1 cellular context compared by ENCODE assay signal in genomic region chr20:297925-298754, GRCh38.
TF ChIP-seq lines count a peak whose summit lies in the region.

No MANE protein-coding gene starts in this region.

TF ChIP-seq in HepG2, 621 proteins besides CTCF, POLR2A, EP300 and RAD21 (continued from another document and continues in another):
- TF ChIP-seq HNF1A (IDR thresholded peaks at IDR 0.05; ENCODE audit: low read depth) (no peak), HNF1A (CRISPR knock-in tag; IDR thresholded peaks at IDR 0.05; ENCODE audit: borderline replicate concordance) (peak; percentile 42), ZNF724P (CRISPR knock-in tag; IDR thresholded peaks at IDR 0.05; ENCODE audit: borderline replicate concordance) (peak; percentile 75; the same call in 1 of the 2 replicates), AHR (CRISPR knock-in tag; IDR thresholded peaks at IDR 0.05) (peak; percentile 40; the same call in 1 of the 2 replicates), MLX (CRISPR knock-in tag; IDR thresholded peaks at IDR 0.05) (peak; percentile 30; the same call in 1 of the 2 replicates), HINFP (CRISPR knock-in tag; IDR thresholded peaks at IDR 0.05; ENCODE audit: low read depth) (peak; percentile 46; the same call in 1 of the 2 replicates), ZNF430 (CRISPR knock-in tag; IDR thresholded peaks at IDR 0.05) (no peak), IKZF5 (CRISPR knock-in tag; IDR thresholded peaks at IDR 0.05) (peak; percentile 67; the same call in 1 of the 2 replicates), ZMAT3 (CRISPR knock-in tag; conservative IDR thresholded peaks at IDR 0.05) (peak; percentile 91; the same call in 1 of the 2 replicates), ZNF513 (CRISPR knock-in tag; conservative IDR thresholded peaks at IDR 0.05) (0 out of 2 replicates have a peak, but pooled peaks have one; percentile 62), GMEB1 (CRISPR knock-in tag; IDR thresholded peaks at IDR 0.05; ENCODE audit: borderline replicate concordance) (peak; percentile 67; the same call in 1 of the 2 replicates), ZBTB43 (CRISPR knock-in tag; conservative IDR thresholded peaks at IDR 0.05) (peak; percentile 89; the same call in 1 of the 2 replicates), ATM (IDR thresholded peaks at IDR 0.05; ENCODE audit: borderline replicate concordance) (no peak), ZNF407 (CRISPR knock-in tag; IDR thresholded peaks at IDR 0.05; ENCODE audit: not compliant biosample characterization) (peak; percentile 95), NFE2L1 (CRISPR knock-in tag; IDR thresholded peaks at IDR 0.05; ENCODE audit: borderline replicate concordance) (0 out of 2 replicates have a peak, but pooled peaks have one; percentile 82), ZNF740 (CRISPR knock-in tag; IDR thresholded peaks at IDR 0.05) (no peak), ZNF674 (CRISPR knock-in tag; IDR thresholded peaks at IDR 0.05; ENCODE audit: low read depth) (no peak), NFRKB (IDR thresholded peaks at IDR 0.05) (no peak), RBM22 (optimal IDR thresholded peaks at IDR 0.05; ENCODE audit: low read length) (peak; percentile 34), ZNF468 (CRISPR knock-in tag; IDR thresholded peaks at IDR 0.05) (no peak), ZNF784 (CRISPR knock-in tag; IDR thresholded peaks at IDR 0.05; ENCODE audit: borderline replicate concordance) (no peak; the same call in 1 of the 2 replicates), HIVEP1 (CRISPR knock-in tag; IDR thresholded peaks at IDR 0.05) (peak; percentile 88), NBN (conservative IDR thresholded peaks at IDR 0.05) (no peak), ZBTB34 (CRISPR knock-in tag; IDR thresholded peaks at IDR 0.05) (no peak; the same call in 1 of the 2 replicates), TBX3 (IDR thresholded peaks at IDR 0.05; ENCODE audit: borderline replicate concordance) (no peak), HNRNPK (IDR thresholded peaks at IDR 0.05; ENCODE audit: low read depth, low read length, poor library complexity, severe bottlenecking) (no peak)
